Comparison of ENCODE assay signal across 1 cellular context in genomic region chr16:10647721-10648296, GRCh38.
TF ChIP-seq lines count a peak whose summit lies in the region.

No MANE protein-coding gene starts in this region.

TF ChIP-seq in liver, 16 proteins besides CTCF, POLR2A, EP300 and RAD21 (continued from another document):
- TF ChIP-seq REST (IDR thresholded peaks at IDR 0.05) (peak; percentile 68), YY1 (IDR thresholded peaks at IDR 0.05) (peak; percentile 79), FOXA2 (IDR thresholded peaks at IDR 0.05) (peak; percentile 90), ZBTB33 (IDR thresholded peaks at IDR 0.05) (peak; percentile 71), GABPA (IDR thresholded peaks at IDR 0.05 in 1 of 2, conservative IDR thresholded peaks at IDR 0.05 in 1 of 2) (peak in 1 of 2 donors; percentile 37), FOXA1 (IDR thresholded peaks at IDR 0.05) (peak; percentile 93), JUND (IDR thresholded peaks at IDR 0.05) (peak; percentile 69 to 71), SP1 (IDR thresholded peaks at IDR 0.05) (peak; percentile 97), TAF1 (conservative IDR thresholded peaks at IDR 0.05) (no peak)
- TF ChIP-seq, protein P1, sequence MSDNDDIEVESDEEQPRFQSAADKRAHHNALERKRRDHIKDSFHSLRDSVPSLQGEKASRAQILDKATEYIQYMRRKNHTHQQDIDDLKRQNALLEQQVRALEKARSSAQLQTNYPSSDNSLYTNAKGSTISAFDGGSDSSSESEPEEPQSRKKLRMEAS (IDR thresholded peaks at IDR 0.05): peak; percentile 77
- TF ChIP-seq, protein P2, sequence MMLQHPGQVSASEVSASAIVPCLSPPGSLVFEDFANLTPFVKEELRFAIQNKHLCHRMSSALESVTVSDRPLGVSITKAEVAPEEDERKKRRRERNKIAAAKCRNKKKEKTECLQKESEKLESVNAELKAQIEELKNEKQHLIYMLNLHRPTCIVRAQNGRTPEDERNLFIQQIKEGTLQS (IDR thresholded peaks at IDR 0.05): peak; percentile 42
